ENCODE assay signal across 8 cellular contexts in genomic region chr20:51700809-51701285, GRCh38.
A peak's percentile ranks its signal among the peaks of the same experiment; 100 is the strongest.
DNase-seq lines count a peak whose midpoint lies in the region; ATAC-seq and TF ChIP-seq lines count a peak whose summit lies in the region.

No MANE protein-coding gene starts in this region.

- no peak for ATAC-seq in HG03045 (IDR thresholded peaks at IDR 0.05; ENCODE audit: unreplicated experiment)
- ATAC-seq in stimulated activated naive B cell treated with anti-CD40 and anti-IgM and Interleukin-4, amounts not matched to agents 10 μg/mL and 1 μg/mL and 100 μg/mL, for 72 hours (replicated peaks), result no peak

- H3K27ac ChIP-seq in OCI-LY3 (ENCODE audit: low read length) (no peak overlapping the region), esophagus squamous epithelium (no peak overlapping the region)

- H3K9me3 ChIP-seq in OCI-LY3 (ENCODE audit: insufficient read depth, low read length) (no peaks in the 10 kb centered on the region), esophagus squamous epithelium (no peaks in the 10 kb centered on the region)

- TF ChIP-seq CTCF in AG09309 (IDR thresholded peaks at IDR 0.05; ENCODE audit: control insufficient read depth, insufficient read depth, low read depth, low read length, missing control alignments), result peak; percentile 61
- peak; percentile 63 for TF ChIP-seq CTCF in GM13977 (IDR thresholded peaks at IDR 0.05; ENCODE audit: extremely low read depth, insufficient read depth, missing control alignments)
- peak; percentile 72 for TF ChIP-seq CTCF in OCI-LY3 (IDR thresholded peaks at IDR 0.05; ENCODE audit: low read depth, low read length)
- TF ChIP-seq CTCF in esophagus squamous epithelium (IDR thresholded peaks at IDR 0.05), result peak; percentile 18 to 75 (median 56)

- H3K4me3 Mint-ChIP-seq in stimulated activated naive B cell treated with anti-CD40 and anti-IgM and Interleukin-4, amounts not matched to agents 10 μg/mL and 1 μg/mL and 100 μg/mL, for 72 hours, result no peak overlapping the region

- H2AFZ ChIP-seq in OCI-LY3 (ENCODE audit: low read depth, low read length), result peak overlapping the region; percentile 83

- WGBS in esophagus squamous epithelium, 2 donors, result 40 to 62% methylated on average over 10 of the region's 10 CpGs

- no peak for TF ChIP-seq POLR2A in esophagus squamous epithelium (IDR thresholded peaks at IDR 0.05)

- no peaks in the 10 kb centered on the region for H3K36me3 ChIP-seq in OCI-LY3 (replicated peaks; ENCODE audit: low read depth, low read length)
- H3K36me3 ChIP-seq in esophagus squamous epithelium, result no peaks in the 10 kb centered on the region

- peaks cover 2 to 8% of the 10 kb centered on the region in 2 donors for H3K4me1 Mint-ChIP-seq in stimulated activated naive B cell treated with anti-CD40 and anti-IgM and Interleukin-4, amounts not matched to agents 10 μg/mL and 1 μg/mL and 100 μg/mL, for 72 hours

- intact Hi-C loops in esophagus squamous epithelium (cut with DNase I), result no loop called here

- peak overlapping the region; percentile 33 for H3K4me2 ChIP-seq in OCI-LY3 (ENCODE audit: low read length)

- DNase-seq in AG09309 (ENCODE audit: low read depth), result no peak
- DNase-seq in GM13977 (ENCODE audit: low spot score), result peak; percentile 54
- DNase-seq in esophagus squamous epithelium (lab: John Stamatoyannopoulos, UW), result no peak
- peak; percentile 50 for DNase-seq in pons (ENCODE audit: low spot score)
- no peak for DNase-seq in COLO668 (lab: John Stamatoyannopoulos, UW; ENCODE audit: unreplicated experiment)
- no peak for DNase-seq in stimulated activated naive B cell treated with anti-CD40 and anti-IgM and Interleukin-4, amounts not matched to agents 10 μg/mL and 1 μg/mL and 100 μg/mL, for 72 hours

- no peaks in the 10 kb centered on the region for H3K36me3 Mint-ChIP-seq in stimulated activated naive B cell treated with anti-CD40 and anti-IgM and Interleukin-4, amounts not matched to agents 10 μg/mL and 1 μg/mL and 100 μg/mL, for 72 hours

- no peak overlapping the region for H3K27ac Mint-ChIP-seq in stimulated activated naive B cell treated with anti-CD40 and anti-IgM and Interleukin-4, amounts not matched to agents 10 μg/mL and 1 μg/mL and 100 μg/mL, for 72 hours

- H3K27me3 ChIP-seq in OCI-LY3 (ENCODE audit: low read depth, low read length), result peaks cover 41% of the 10 kb centered on the region
- H3K27me3 ChIP-seq in esophagus squamous epithelium, result no peaks in the 10 kb centered on the region

- no peaks in the 10 kb centered on the region for H4K20me1 ChIP-seq in OCI-LY3 (ENCODE audit: insufficient read depth, low read length)

- H3K4me3 ChIP-seq in AG09309 (ENCODE audit: control insufficient read depth, low read depth, low read length) (no peak overlapping the region), OCI-LY3 (ENCODE audit: low read length) (no peak overlapping the region), esophagus squamous epithelium (no peak overlapping the region)

- in situ Hi-C loops in GM13977 (cut with MboI; ENCODE audit: low pct_unique_long_range_greater_than_20kb, low sequenced_read_pairs, unreplicated experiment), result no loop called here

- H3K4me1 ChIP-seq in OCI-LY3 (ENCODE audit: low read length), result no peaks in the 10 kb centered on the region
- peaks cover 7 to 32% (median 10%) of the 10 kb centered on the region in 3 donors for H3K4me1 ChIP-seq in esophagus squamous epithelium

- H3K27me3 Mint-ChIP-seq in stimulated activated naive B cell treated with anti-CD40 and anti-IgM and Interleukin-4, amounts not matched to agents 10 μg/mL and 1 μg/mL and 100 μg/mL, for 72 hours, result peaks cover 7 to 12% of the 10 kb centered on the region in 2 donors

- H3K9me3 Mint-ChIP-seq in stimulated activated naive B cell treated with anti-CD40 and anti-IgM and Interleukin-4, amounts not matched to agents 10 μg/mL and 1 μg/mL and 100 μg/mL, for 72 hours, result no peaks in the 10 kb centered on the region

- H3K9ac ChIP-seq in OCI-LY3 (ENCODE audit: low read length), result no peak overlapping the region

- no peaks in the 10 kb centered on the region for H3K79me2 ChIP-seq in OCI-LY3 (ENCODE audit: low read length)

Comparison
In these comparisons a context has a peak if more than half of its experiments do, and no peak if none do; other contexts are left out.
1. DNase-seq: peak in GM13977 (single experiment) and pons (single experiment); none in AG09309 (single experiment), esophagus squamous epithelium (single experiment), COLO668 (single experiment) and stimulated activated naive B cell treated with anti-CD40 and anti-IgM and Interleukin-4, amounts not matched to agents 10 μg/mL and 1 μg/mL and 100 μg/mL, for 72 hours (single experiment).
2. Peak in every context shown above with its lines, with median percentiles within 50 percentile points of each other: CTCF ChIP-seq.